In genomic region chr7:103344453-103345149, GRCh38 we compare ENCODE assay signal across 8 cellular contexts. TPM values are rescaled to one million over a fixed set of nuclear protein-coding genes. Genes with fewer than 3 reads are reported as not detected.
DNase-seq lines count a peak whose midpoint lies in the region; ATAC-seq and TF ChIP-seq lines count a peak whose summit lies in the region.

Gene DNAJC2 (minus strand): TSS chr7:103344767. CDS start chr7:103344622, 145 bp downstream.

- H2BK5ac ChIP-seq in H9 (ENCODE audit: insufficient read length, low read length), result no peak within 1 kb of the TSS

- DNase-seq in H9, result peak; percentile 87
- peak; percentile 94 for DNase-seq in M059J (ENCODE audit: low read depth)
- DNase-seq in SHP77 treated with DMSO at 0.1 percent for 48 hours (lab: John Stamatoyannopoulos, UW), result peak; percentile 68
- DNase-seq in activated effector memory CD4-positive, alpha-beta T cell treated with anti-CD3 and anti-CD28 coated beads, Interleukin-2, amount 50 U/mL, for 16 hours, result peak; percentile 94
- DNase-seq in fibroblast of villous mesenchyme (ENCODE audit: low read depth), result peak; percentile 96
- peak; percentile 78 to 87 for DNase-seq in stimulated activated naive CD8-positive, alpha-beta T cell treated with anti-CD3 and anti-CD28 coated beads, Interleukin-15, amount 100 ng/mL, for 72 hours

- H3K36me3 Mint-ChIP-seq in H9 (ENCODE audit: insufficient read depth in 1 of 3, low read depth in 3 of 3), result peaks cover 21 to 30% (median 26%) of the 10 kb centered on the region in 3 experiments

- H2BK20ac ChIP-seq in H9 (ENCODE audit: low read depth, low read length, poor library complexity, severe bottlenecking), result no peak within 1 kb of the TSS

- H3K9me3 Mint-ChIP-seq in H9, result no peaks in the 10 kb centered on the region; a peak in 1 of 5 replicates
- no peaks in the 10 kb centered on the region for H3K9me3 Mint-ChIP-seq in stimulated activated naive CD8-positive, alpha-beta T cell treated with anti-CD3 and anti-CD28 coated beads, Interleukin-15, amount 100 ng/mL, for 72 hours

- H3K23me2 ChIP-seq in H9 (ENCODE audit: insufficient read length, low read depth, low read length, poor library complexity, severe bottlenecking), result peaks cover 5% of the 10 kb centered on the region

- no peaks in the 10 kb centered on the region for H3K27me3 Mint-ChIP-seq in H9 (ENCODE audit: low read depth)
- no peaks in the 10 kb centered on the region for H3K27me3 Mint-ChIP-seq in stimulated activated naive CD8-positive, alpha-beta T cell treated with anti-CD3 and anti-CD28 coated beads, Interleukin-15, amount 100 ng/mL, for 72 hours

- H4K8ac ChIP-seq in H9 (replicated peaks; ENCODE audit: insufficient read length, low read depth, low read length), result no peak within 1 kb of the TSS

- H3K4me3 ChIP-seq in fibroblast of villous mesenchyme (ENCODE audit: low read depth, low read length), result peak within 1 kb of the TSS; percentile 86
- peak within 1 kb of the TSS; percentile 97 for H3K4me3 ChIP-seq in neural cell (ENCODE audit: low read length)

- no peak within 1 kb of the TSS for H4K91ac ChIP-seq in H9 (ENCODE audit: insufficient read length, low read depth, low read length)

- H3K9me3 ChIP-seq in ES-I3 (ENCODE audit: control insufficient read depth, insufficient read depth, low read length) (no peaks in the 10 kb centered on the region), H9 (ENCODE audit: control insufficient read depth, low read depth, low read length) (no peaks in the 10 kb centered on the region), neural cell (ENCODE audit: low read length) (no peaks in the 10 kb centered on the region)

- H3K56ac ChIP-seq in H9 (ENCODE audit: insufficient read length, low read depth, low read length), result peak within 1 kb of the TSS; percentile 37

- no peak within 1 kb of the TSS for H2AFZ ChIP-seq in H9 (ENCODE audit: low read length)
- peak within 1 kb of the TSS; percentile 59 for H2AFZ ChIP-seq in neural cell (ENCODE audit: low read depth, low read length)

- no peaks in the 10 kb centered on the region for H3F3A ChIP-seq in neural cell (ENCODE audit: insufficient read depth, low read length, poor library complexity, severe bottlenecking)

- H4K20me1 ChIP-seq in H9 (ENCODE audit: control insufficient read depth, insufficient read depth, insufficient read length) (no peaks in the 10 kb centered on the region), neural cell (ENCODE audit: insufficient read depth) (no peaks in the 10 kb centered on the region)

- no peak within 1 kb of the TSS for H2BK12ac ChIP-seq in H9 (ENCODE audit: insufficient read length, low read depth, low read length)

- H2AK5ac ChIP-seq in H9 (ENCODE audit: insufficient read length, low read length), result no peak within 1 kb of the TSS

- H3K4me1 ChIP-seq in ES-I3 (ENCODE audit: insufficient read depth, low read length) (peaks cover 4% of the 10 kb centered on the region; the same call in 1 of the 2 replicates), H9 (ENCODE audit: insufficient read depth, low read length) (no peaks in the 10 kb centered on the region)

- no peak within 1 kb of the TSS for H2BK120ac ChIP-seq in H9 (ENCODE audit: low read depth, low read length, poor library complexity, severe bottlenecking)

- ATAC-seq in stimulated activated naive CD8-positive, alpha-beta T cell treated with anti-CD3 and anti-CD28 coated beads, Interleukin-15, amount 100 ng/mL, for 72 hours, result peak; percentile 93

- H3K79me2 ChIP-seq in H9 (ENCODE audit: insufficient read depth, low read length) (peaks cover 30% of the 10 kb centered on the region), neural cell (replicated peaks; ENCODE audit: insufficient read depth, low read length) (peaks cover 47% of the 10 kb centered on the region)

- H3K4me2 ChIP-seq in H9 (ENCODE audit: insufficient read depth, insufficient read length, low read length) (peak within 1 kb of the TSS; percentile 91), neural cell (ENCODE audit: low read length) (peak within 1 kb of the TSS; percentile 95)

- peak within 1 kb of the TSS; percentile 45 for H4K5ac ChIP-seq in H9 (ENCODE audit: insufficient read length, low read depth, low read length)

- H3K79me1 ChIP-seq in H9 (ENCODE audit: insufficient read depth, low read depth, low read length, poor library complexity, severe bottlenecking), result peaks cover 3% of the 10 kb centered on the region

- no peaks in the 10 kb centered on the region for H3K27me3 ChIP-seq in H9 (ENCODE audit: insufficient read depth, low read length)
- H3K27me3 ChIP-seq in neural cell (ENCODE audit: insufficient read depth, low read depth, low read length), result no peaks in the 10 kb centered on the region

- H2BK15ac ChIP-seq in H9 (ENCODE audit: low read depth, low read length), result no peak within 1 kb of the TSS

- no peak for TF ChIP-seq CTCF in H9 (conservative IDR thresholded peaks at IDR 0.05)
- TF ChIP-seq CTCF in fibroblast of villous mesenchyme (IDR thresholded peaks at IDR 0.05; ENCODE audit: insufficient read depth, low read depth, low read length), result no peak
- TF ChIP-seq CTCF in neural cell (IDR thresholded peaks at IDR 0.05; ENCODE audit: poor library complexity, severe bottlenecking), result no peak

- H3K9ac ChIP-seq in ES-I3 (ENCODE audit: low read depth, low read length) (peak within 1 kb of the TSS; percentile 97), H9 (ENCODE audit: extremely low read depth, insufficient read length, low read length) (peak within 1 kb of the TSS; percentile 96), neural cell (ENCODE audit: low read length) (peak within 1 kb of the TSS; percentile 76)

- no CpG with 5 or more reads among the region's 43 CpGs for WGBS in H9 (ENCODE audit: extremely low coverage, insufficient read length, low lambda C conversion rate)

- H3K4ac ChIP-seq in H9 (ENCODE audit: low read depth, low read length), result no peak within 1 kb of the TSS; the same call in 1 of the 2 replicates

- no peak for TF ChIP-seq RAD21 in neural cell (conservative IDR thresholded peaks at IDR 0.05)

- H3K9me2 ChIP-seq in neural cell (ENCODE audit: insufficient read depth, low read length), result no peaks in the 10 kb centered on the region

- peaks cover 10 to 15% of the 10 kb centered on the region in 2 experiments for H3K4me1 Mint-ChIP-seq in H9
- peaks cover 53% of the 10 kb centered on the region for H3K4me1 Mint-ChIP-seq in stimulated activated naive CD8-positive, alpha-beta T cell treated with anti-CD3 and anti-CD28 coated beads, Interleukin-15, amount 100 ng/mL, for 72 hours

- peak within 1 kb of the TSS; percentile 30 for H3K27ac ChIP-seq in H9 (ENCODE audit: insufficient read length, low read depth, low read length)
- H3K27ac ChIP-seq in neural cell (ENCODE audit: low read length), result peak within 1 kb of the TSS; percentile 65

- no peak within 1 kb of the TSS for H3T11ph ChIP-seq in H9 (ENCODE audit: low read length)

- peak within 1 kb of the TSS; percentile 49 for H3K18ac ChIP-seq in H9 (ENCODE audit: insufficient read length, low read depth, low read length)

- peak within 1 kb of the TSS; percentile 96 to 99 (median 96) for H3K27ac Mint-ChIP-seq in H9
- H3K27ac Mint-ChIP-seq in stimulated activated naive CD8-positive, alpha-beta T cell treated with anti-CD3 and anti-CD28 coated beads, Interleukin-15, amount 100 ng/mL, for 72 hours, result peak within 1 kb of the TSS; percentile 99 to 100

- H3K14ac ChIP-seq in H9 (ENCODE audit: insufficient read depth, low read length), result peak within 1 kb of the TSS; percentile 74

- H3K36me3 ChIP-seq in ES-I3 (ENCODE audit: insufficient read depth, low read length) (peaks cover 7% of the 10 kb centered on the region; the same call in 1 of the 2 replicates), neural cell (ENCODE audit: insufficient read depth, low read length) (no peaks in the 10 kb centered on the region)

- peak; percentile 44 for TF ChIP-seq EP300 in neural cell (conservative IDR thresholded peaks at IDR 0.05; ENCODE audit: poor library complexity, severe bottlenecking)

- no peak within 1 kb of the TSS for H3K23ac ChIP-seq in H9 (ENCODE audit: insufficient read length, low read depth, low read length)

- peak within 1 kb of the TSS; percentile 92 to 99 for H3K4me3 Mint-ChIP-seq in H9
- peak within 1 kb of the TSS; percentile 99 for H3K4me3 Mint-ChIP-seq in stimulated activated naive CD8-positive, alpha-beta T cell treated with anti-CD3 and anti-CD28 coated beads, Interleukin-15, amount 100 ng/mL, for 72 hours

TF ChIP-seq in neural cell, 6 proteins besides CTCF, POLR2A, EP300 and RAD21:
- peak; percentile 68 for TF ChIP-seq TAF1 (IDR thresholded peaks at IDR 0.05; ENCODE audit: low read depth)
- TF ChIP-seq EZH2 (IDR thresholded peaks at IDR 0.05; ENCODE audit: borderline replicate concordance, insufficient read depth, low read length, poor library complexity, severe bottlenecking), result no peak
- TF ChIP-seq REST (IDR thresholded peaks at IDR 0.05; ENCODE audit: borderline replicate concordance), result peak; percentile 25
- TF ChIP-seq POLR2AphosphoS5 (IDR thresholded peaks at IDR 0.05), result peak; percentile 82
- TF ChIP-seq SMC3 (conservative IDR thresholded peaks at IDR 0.05; ENCODE audit: poor library complexity), result no peak
- peak; percentile 95 for TF ChIP-seq MXI1 (conservative IDR thresholded peaks at IDR 0.05; ENCODE audit: poor library complexity, severe bottlenecking)

RNA-seq across cellular contexts. Expression of gene DNAJC2, which starts in this region (rescaled TPM):
- 57.9 and 59.0 TPM in 2 replicates for total RNA-seq in H9 (2021)
- 24.7 and 25.3 TPM in 2 replicates for total RNA-seq in M059J (2014; rRNA removed; shearing (Covaris generic))
- 17.3 and 17.7 TPM in 2 replicates for total RNA-seq in fibroblast of villous mesenchyme
- 26.2 and 29.7 TPM in 2 replicates for polyA plus RNA-seq in neural cell
- polyA minus RNA-seq in neural cell, result 22.2 and 24.8 TPM in 2 replicates

Comparison
In these comparisons a context has a peak if more than half of its experiments do, and no peak if none do; other contexts are left out.
1. Peak in every context shown above with its lines: DNase-seq, ATAC-seq, H3K4me3 ChIP-seq and H3K27ac ChIP-seq.